In genomic region chrX:118872102-118872566, GRCh38 we compare ENCODE assay signal across 12 cellular contexts. TPM values are rescaled to one million over a fixed set of nuclear protein-coding genes. Genes with fewer than 3 reads are reported as not detected.
A peak's percentile ranks its signal among the peaks of the same experiment; 100 is the strongest.
DNase-seq lines count a peak whose midpoint lies in the region; ATAC-seq and TF ChIP-seq lines count a peak whose summit lies in the region.
"Had no signal": no experiment of that assay in that cellular context is flagged by ENCODE, and none has a peak within 500 bp of the region (broad histone marks: within the 10 kb centered on the region; RNA-seq: fewer than 3 reads in every experiment).

No MANE protein-coding gene starts in this region.

- TF ChIP-seq POLR2A in testis (IDR thresholded peaks at IDR 0.05), result no peak
- no peak for TF ChIP-seq POLR2A in esophagus squamous epithelium (IDR thresholded peaks at IDR 0.05)

- H3K4me1 ChIP-seq in left lung, result no peaks in the 10 kb centered on the region
- peaks cover 10% of the 10 kb centered on the region for H3K4me1 ChIP-seq in testis
- peaks cover 0 to 10% (median 0%) of the 10 kb centered on the region in 3 donors for H3K4me1 ChIP-seq in esophagus squamous epithelium

- H3K9me3 ChIP-seq in left lung (no peaks in the 10 kb centered on the region), testis (no peaks in the 10 kb centered on the region), esophagus squamous epithelium (no peaks in the 10 kb centered on the region)
- H3K9me3 ChIP-seq: ovary had no signal

- no peak overlapping the region for H3K4me3 ChIP-seq in left lung
- no peak overlapping the region for H3K4me3 ChIP-seq in testis
- no peak overlapping the region for H3K4me3 ChIP-seq in esophagus squamous epithelium
- H3K4me3 ChIP-seq: ovary had no signal

- 43% methylated on average over 4 of the region's 4 CpGs; no CpG with 5 or more reads in 1 of the 2 donors for WGBS in testis, 2 donors
- WGBS in esophagus squamous epithelium, 2 donors, result 34 to 80% methylated on average over 1 to 4 of the region's 4 CpGs

- ATAC-seq in left lung (peak; percentile 89), HG02759 (IDR thresholded peaks at IDR 0.05; ENCODE audit: unreplicated experiment) (no peak)

- intact Hi-C loops in left lung (cut with DNase I) (no loop called here), testis (cut with DNase I; ENCODE audit: low total_unique reads) (no loop called here), esophagus squamous epithelium (cut with DNase I) (no loop called here)

- TF ChIP-seq CTCF in left lung (IDR thresholded peaks at IDR 0.05) (no peak), testis (IDR thresholded peaks at IDR 0.05) (no peak), esophagus squamous epithelium (IDR thresholded peaks at IDR 0.05) (no peak)

- peak overlapping the region; percentile 47 for H3K27ac ChIP-seq in cingulate gyrus (ENCODE audit: low read depth, low read length)
- peak overlapping the region in 1 of 2 donors; percentile 19 for H3K27ac ChIP-seq in left lung
- H3K27ac ChIP-seq in testis, result peak overlapping the region; percentile 24 to 45
- H3K27ac ChIP-seq in esophagus squamous epithelium, result peak overlapping the region in 2 of 4 donors; percentile 52 to 54
- H3K27ac ChIP-seq: ovary had no signal

- H3K27me3 ChIP-seq in left lung (no peaks in the 10 kb centered on the region), testis (no peaks in the 10 kb centered on the region), esophagus squamous epithelium (no peaks in the 10 kb centered on the region)
- H3K27me3 ChIP-seq: ovary had no signal

- H3K36me3 ChIP-seq in left lung, result no peaks in the 10 kb centered on the region
- H3K36me3 ChIP-seq in testis (ENCODE audit: low read depth, missing control alignments), result no peaks in the 10 kb centered on the region
- no peaks in the 10 kb centered on the region for H3K36me3 ChIP-seq in esophagus squamous epithelium
- H3K36me3 ChIP-seq: ovary had no signal

- peak; percentile 74 for DNase-seq in M059J (ENCODE audit: low read depth)
- DNase-seq in left lung, result no peak
- peak; percentile 22 for DNase-seq in testis
- no peak for DNase-seq in esophagus squamous epithelium (lab: John Stamatoyannopoulos, UW)
- no peak for DNase-seq in cortex of kidney (lab: John Stamatoyannopoulos, UW)
- DNase-seq in NCI-H187 treated with DMSO at 0.1 percent for 48 hours (lab: John Stamatoyannopoulos, UW), result no peak
- DNase-seq: activated T-cell treated with anti-CD3 and anti-CD28 coated beads, Interleukin-2, amount 50 U/mL, for 1 hour; DND-41; ovary; T1000 had no signal

RNA-seq across cellular contexts. Expression of gene ZCCHC12, which starts 48.5 kb away (rescaled TPM):
- 0.05 TPM in 1 of 2 replicates, not detected in the other for total RNA-seq in M059J (2014; rRNA removed; shearing (Covaris generic))
- total RNA-seq in left lung, result under 1 TPM in 1 of 2 donors, not detected in 1; 0.55 TPM
- under 1 TPM; 0.31 to 0.79 TPM for total RNA-seq in testis
- 8.1 TPM for polyA plus RNA-seq in testis (ENCODE audit: insufficient read depth, low read depth, low replicate concordance)
- not detected for total RNA-seq in esophagus squamous epithelium

Comparison
In these comparisons a context has a peak if more than half of its experiments do, and no peak if none do; other contexts are left out.
1. DNase-seq: peak in M059J (single experiment) and testis (single experiment); none in left lung (0 of 2), esophagus squamous epithelium (single experiment), cortex of kidney (single experiment) and NCI-H187 treated with DMSO at 0.1 percent for 48 hours (single experiment).